Comparison of ENCODE assay signal across 15 cellular contexts in the genomic region with DNA sequence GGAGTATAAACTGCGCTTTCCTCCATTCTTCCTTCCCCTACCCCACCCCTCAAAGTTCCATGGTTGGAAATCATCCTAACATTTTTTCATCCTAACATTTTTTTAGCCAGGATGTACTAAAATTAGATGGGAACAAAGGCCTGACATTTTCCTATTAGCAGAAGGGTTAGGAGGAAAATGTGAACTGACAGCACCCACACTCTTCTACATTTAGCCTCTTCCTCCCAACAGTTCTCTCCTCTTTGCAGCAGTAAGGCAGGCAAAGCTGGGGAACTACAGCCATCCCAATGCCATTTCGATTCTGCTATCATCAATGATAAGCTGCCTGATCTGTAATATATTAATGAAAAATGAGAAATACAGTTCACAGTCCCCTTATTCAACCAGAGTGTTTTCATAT. TPM values are rescaled to one million over a fixed set of nuclear protein-coding genes. Genes with fewer than 3 reads are reported as not detected.
A peak's percentile ranks its signal among the peaks of the same experiment; 100 is the strongest.
DNase-seq lines count a peak whose midpoint lies in the region; ATAC-seq lines count a peak whose summit lies in the region.
"Had no signal": no experiment of that assay in that cellular context is flagged by ENCODE, and none has a peak within 500 bp of the region (broad histone marks: within the 10 kb centered on the region; RNA-seq: fewer than 3 reads in every experiment).

No MANE protein-coding gene starts in this region.

- DNase-seq in Ammon's horn (ENCODE audit: low spot score) (peak; percentile 45), G401 (ENCODE audit: low spot score) (peak; percentile 45), caudate nucleus (lab: John Stamatoyannopoulos, UW) (peak in 5 of 61 donors; percentile 17 to 78 (median 41)), putamen (ENCODE audit: low spot score) (peak; percentile 66), KBM-7 (no peak)
- DNase-seq in stimulated activated CD4-positive, alpha-beta T cell treated with anti-CD3 and anti-CD28 coated beads, Interleukin-4, amount 100 ng/mL, for 24 hours: no peak
- DNase-seq: ACHN; Caco-2; CD4-positive, alpha-beta T cell; GDM1; GM23248; HCEC 1CT had no signal

- in situ Hi-C loops in G401 (cut with HindIII; ENCODE audit: low sequenced_read_pairs): no loop called here
- in situ Hi-C loops in KBM-7 (cut with MboI; ENCODE audit: low pct_unique_long_range_greater_than_20kb, low sequenced_read_pairs): no loop called here

- no peak for ATAC-seq in HG03108 (IDR thresholded peaks at IDR 0.05; ENCODE audit: unreplicated experiment)

- peak overlapping the region; percentile 58 for H3K27ac ChIP-seq in caudate nucleus (ENCODE audit: low read depth, low read length)
- H3K27ac ChIP-seq: C4-2B, GM23248, HL-60 had no signal

RNA-seq across cellular contexts. Expression of a gene that starts 11.4 kb away (rescaled TPM):
- total RNA-seq in G401 (2014; rRNA removed; shearing (Covaris generic)): 17.0 and 21.4 TPM in 2 replicates

RNA-seq across cellular contexts. Expression of a gene that starts 36.1 kb away (rescaled TPM):
- 35.6 and 35.8 TPM in 2 replicates for total RNA-seq in G401 (2014; rRNA removed; shearing (Covaris generic))

RNA-seq across cellular contexts. Expression of a gene that starts 46.0 kb away (rescaled TPM):
- 11.4 and 16.8 TPM in 2 replicates for total RNA-seq in G401 (2014; rRNA removed; shearing (Covaris generic))

Comparison
In these comparisons a context has a peak if more than half of its experiments do, and no peak if none do; other contexts are left out.
1. DNase-seq: peak in Ammon's horn (single experiment), G401 (single experiment) and putamen (single experiment); none in stimulated activated CD4-positive, alpha-beta T cell treated with anti-CD3 and anti-CD28 coated beads, Interleukin-4, amount 100 ng/mL, for 24 hours (single experiment) and KBM-7 (single experiment).